15 cellular contexts compared by ENCODE assay signal in genomic region chr11:93744669-93745004, GRCh38. TPM values are rescaled to one million over a fixed set of nuclear protein-coding genes. Genes with fewer than 3 reads are reported as not detected.
A peak's percentile ranks its signal among the peaks of the same experiment; 100 is the strongest.
DNase-seq lines count a peak whose midpoint lies in the region; ATAC-seq and TF ChIP-seq lines count a peak whose summit lies in the region.
"Had no signal": no experiment of that assay in that cellular context is flagged by ENCODE, and none has a peak within 500 bp of the region (broad histone marks: within the 10 kb centered on the region; RNA-seq: fewer than 3 reads in every experiment).

No MANE protein-coding gene starts in this region.

- intact Hi-C loops in ascending aorta (cut with DNase I) = loop anchor here (5.0 to 10.0 kb wide), 5 partner anchors 82 to 748 kb away; partner anchors contain the start of genes ANKRD49, CEP295, MRE11 and PANX1

- H3K9ac ChIP-seq in HUES48 (ENCODE audit: low read depth, low read length) (no peak overlapping the region), liver (ENCODE audit: low read depth in 1 of 2, low read length in 2 of 2) (peak overlapping the region in 1 of 2 donors; percentile 9), stomach smooth muscle (ENCODE audit: low read length in 2 of 2) (peak overlapping the region; percentile 57 to 58)

- H3K4me3 ChIP-seq in HUES48 (ENCODE audit: low read depth, low read length) = no peak overlapping the region
- peak overlapping the region in 1 of 2 donors; percentile 49 for H3K4me3 ChIP-seq in ascending aorta
- H3K4me3 ChIP-seq in liver (ENCODE audit: low read depth in 1 of 3, low read length in 3 of 3) = peak overlapping the region in 2 of 3 donors; percentile 6 to 16
- H3K4me3 ChIP-seq in stomach smooth muscle (ENCODE audit: low read length in 2 of 2) = peak overlapping the region; percentile 32 to 55
- H3K4me3 ChIP-seq: BLaER1 treated with 17β-estradiol and CSF1 and Interleukin-3, amounts not matched to agents 10 nM and 100 nM; psoas muscle had no signal

- H3K9me3 ChIP-seq in HUES48 (ENCODE audit: control insufficient read depth, insufficient read depth, low read length) (no peaks in the 10 kb centered on the region), ascending aorta (no peaks in the 10 kb centered on the region), liver (ENCODE audit: control insufficient read depth in 4 of 4, low read length in 3 of 4) (no peaks in the 10 kb centered on the region), stomach smooth muscle (ENCODE audit: control insufficient read depth in 2 of 2, low read length in 2 of 2) (no peaks in the 10 kb centered on the region)
- H3K9me3 ChIP-seq: BLaER1 treated with 17β-estradiol and CSF1 and Interleukin-3, amounts not matched to agents 10 nM and 100 nM; psoas muscle had no signal

- DNase-seq in ascending aorta (ENCODE audit: low spot score in 2 of 2) (no peak), EL (no peak), ACHN (no peak)
- DNase-seq: activated CD4-positive, alpha-beta T cell treated with anti-CD3 and anti-CD28 coated beads, Interleukin-2, amount 50 U/mL, for 1 hour; activated T-cell treated with anti-CD3 and anti-CD28 coated beads, Interleukin-2, amount 50 U/mL, for 1 hour; kidney glomerular epithelial cell; NCI-H1092; psoas muscle; SIG-M5; stimulated activated CD4-positive, alpha-beta T cell treated with anti-CD3 and anti-CD28 coated beads, Interleukin-1b, Interleukin-23, amount 100 ng/mL, for 48 hours had no signal

- 27% methylated on average over 7 of the region's 7 CpGs for WGBS in liver

- in situ Hi-C loops in ACHN (cut with HindIII; ENCODE audit: low pct_ligation_motif_present, low pct_unique_long_range_greater_than_20kb, low sequenced_read_pairs) = no loop called here

- no peak for ATAC-seq in GM18520 (IDR thresholded peaks at IDR 0.05; ENCODE audit: unreplicated experiment)
- ATAC-seq: psoas muscle had no signal

- peaks cover 17% of the 10 kb centered on the region for H3K36me3 ChIP-seq in HUES48 (ENCODE audit: control insufficient read depth, insufficient read depth, low read length)
- H3K36me3 ChIP-seq in ascending aorta = peaks cover under 1 to 8% of the 10 kb centered on the region in 2 donors
- peaks cover 0 to 2% (median 0%) of the 10 kb centered on the region in 4 donors for H3K36me3 ChIP-seq in liver (ENCODE audit: control insufficient read depth in 4 of 4, insufficient read depth in 3 of 4, low read depth in 1 of 4, low read length in 3 of 4)
- peaks cover 2 to 4% of the 10 kb centered on the region in 2 donors for H3K36me3 ChIP-seq in stomach smooth muscle (ENCODE audit: control insufficient read depth in 2 of 2, insufficient read depth in 2 of 2, low read length in 2 of 2)

- H3K27me3 ChIP-seq in HUES48 (ENCODE audit: control insufficient read depth, insufficient read depth, low read length) (no peaks in the 10 kb centered on the region), ascending aorta (no peaks in the 10 kb centered on the region), liver (ENCODE audit: control insufficient read depth in 4 of 4, insufficient read depth in 4 of 4, low read length in 3 of 4) (no peaks in the 10 kb centered on the region), stomach smooth muscle (ENCODE audit: control insufficient read depth in 1 of 2, insufficient read depth in 2 of 2, low read length in 2 of 2) (no peaks in the 10 kb centered on the region)
- H3K27me3 ChIP-seq: BLaER1 treated with 17β-estradiol and CSF1 and Interleukin-3, amounts not matched to agents 10 nM and 100 nM had no signal

- 0 out of 2 replicates have a peak, but pooled peaks cover 7% of the 10 kb centered on the region for H3K4me1 ChIP-seq in HUES48 (ENCODE audit: control insufficient read depth, insufficient read depth, low read length)
- H3K4me1 ChIP-seq in ascending aorta = peaks cover 13 to 15% of the 10 kb centered on the region in 2 donors
- peaks cover 0 to 38% (median 23%) of the 10 kb centered on the region in 4 donors for H3K4me1 ChIP-seq in liver (ENCODE audit: control insufficient read depth in 4 of 4, insufficient read depth in 4 of 4, low read length in 3 of 4)
- peaks cover 27% of the 10 kb centered on the region for H3K4me1 ChIP-seq in stomach smooth muscle (ENCODE audit: control insufficient read depth, insufficient read depth, low read length)

- peak in 1 of 2 donors; percentile 5 for TF ChIP-seq RAD21 in liver (IDR thresholded peaks at IDR 0.05)

- H3K27ac ChIP-seq in HUES48 (ENCODE audit: low read depth, low read length) (peak overlapping the region; percentile 58), ascending aorta (peak overlapping the region; percentile 58 to 70), liver (ENCODE audit: low read depth in 1 of 2, low read length in 2 of 2) (peak overlapping the region; percentile 33 to 57), stomach smooth muscle (ENCODE audit: low read length) (peak overlapping the region; percentile 63)
- H3K27ac ChIP-seq: BLaER1 treated with 17β-estradiol and CSF1 and Interleukin-3, amounts not matched to agents 10 nM and 100 nM; psoas muscle had no signal

- no peak for TF ChIP-seq CTCF in ascending aorta (IDR thresholded peaks at IDR 0.05)
- no peak for TF ChIP-seq CTCF in liver (IDR thresholded peaks at IDR 0.05; ENCODE audit: low read depth, low read length, missing input control)

TF ChIP-seq in liver, 16 proteins besides CTCF, POLR2A, EP300 and RAD21:
- TF ChIP-seq SP1 (IDR thresholded peaks at IDR 0.05) (no peak), EGR1 (IDR thresholded peaks at IDR 0.05; ENCODE audit: low read depth in 2 of 2) (no peak)
- TF ChIP-seq, protein P1, sequence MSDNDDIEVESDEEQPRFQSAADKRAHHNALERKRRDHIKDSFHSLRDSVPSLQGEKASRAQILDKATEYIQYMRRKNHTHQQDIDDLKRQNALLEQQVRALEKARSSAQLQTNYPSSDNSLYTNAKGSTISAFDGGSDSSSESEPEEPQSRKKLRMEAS (IDR thresholded peaks at IDR 0.05) = no peak
- TF ChIP-seq, protein P2, sequence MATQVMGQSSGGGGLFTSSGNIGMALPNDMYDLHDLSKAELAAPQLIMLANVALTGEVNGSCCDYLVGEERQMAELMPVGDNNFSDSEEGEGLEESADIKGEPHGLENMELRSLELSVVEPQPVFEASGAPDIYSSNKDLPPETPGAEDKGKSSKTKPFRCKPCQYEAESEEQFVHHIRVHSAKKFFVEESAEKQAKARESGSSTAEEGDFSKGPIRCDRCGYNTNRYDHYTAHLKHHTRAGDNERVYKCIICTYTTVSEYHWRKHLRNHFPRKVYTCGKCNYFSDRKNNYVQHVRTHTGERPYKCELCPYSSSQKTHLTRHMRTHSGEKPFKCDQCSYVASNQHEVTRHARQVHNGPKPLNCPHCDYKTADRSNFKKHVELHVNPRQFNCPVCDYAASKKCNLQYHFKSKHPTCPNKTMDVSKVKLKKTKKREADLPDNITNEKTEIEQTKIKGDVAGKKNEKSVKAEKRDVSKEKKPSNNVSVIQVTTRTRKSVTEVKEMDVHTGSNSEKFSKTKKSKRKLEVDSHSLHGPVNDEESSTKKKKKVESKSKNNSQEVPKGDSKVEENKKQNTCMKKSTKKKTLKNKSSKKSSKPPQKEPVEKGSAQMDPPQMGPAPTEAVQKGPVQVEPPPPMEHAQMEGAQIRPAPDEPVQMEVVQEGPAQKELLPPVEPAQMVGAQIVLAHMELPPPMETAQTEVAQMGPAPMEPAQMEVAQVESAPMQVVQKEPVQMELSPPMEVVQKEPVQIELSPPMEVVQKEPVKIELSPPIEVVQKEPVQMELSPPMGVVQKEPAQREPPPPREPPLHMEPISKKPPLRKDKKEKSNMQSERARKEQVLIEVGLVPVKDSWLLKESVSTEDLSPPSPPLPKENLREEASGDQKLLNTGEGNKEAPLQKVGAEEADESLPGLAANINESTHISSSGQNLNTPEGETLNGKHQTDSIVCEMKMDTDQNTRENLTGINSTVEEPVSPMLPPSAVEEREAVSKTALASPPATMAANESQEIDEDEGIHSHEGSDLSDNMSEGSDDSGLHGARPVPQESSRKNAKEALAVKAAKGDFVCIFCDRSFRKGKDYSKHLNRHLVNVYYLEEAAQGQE (IDR thresholded peaks at IDR 0.05) = no peak

RNA-seq across cellular contexts. Expression of gene C11orf54, which starts 3.2 kb away (rescaled TPM):
- total RNA-seq in ascending aorta = 3.9 TPM
- total RNA-seq in liver = 100 to 1,000 TPM in 1 of 2 donors, 10 to 100 TPM in 1; 79.8 to 154 TPM
- polyA plus RNA-seq in liver = 100 to 1,000 TPM in 1 of 2 donors, 10 to 100 TPM in 1; 60.8 to 148 TPM

RNA-seq across cellular contexts. Expression of gene TAF1D, which starts 3.3 kb away (rescaled TPM):
- total RNA-seq in ascending aorta = 81.1 TPM
- 10 to 100 TPM; 31.5 to 97.7 TPM for total RNA-seq in liver
- 10 to 100 TPM; 18.2 to 27.9 TPM for polyA plus RNA-seq in liver

RNA-seq across cellular contexts. Expression of gene MED17, which starts 39.4 kb away (rescaled TPM):
- 12.6 TPM for total RNA-seq in ascending aorta
- total RNA-seq in liver = 10 to 100 TPM; 10.0 to 12.7 TPM
- polyA plus RNA-seq in liver = 1 to 10 TPM; 2.8 to 5.0 TPM

Comparison
In these comparisons a context has a peak if more than half of its experiments do, and no peak if none do; other contexts are left out.
1. RNA of gene C11orf54, which starts 3.2 kb away (total RNA-seq): 79.8 to 154 TPM in liver; 3.9 TPM in ascending aorta (single experiment); every median in the first group is over 10 times any median in the second.
2. Peak in every context shown above with its lines, with median percentiles within 50 percentile points of each other: H3K27ac ChIP-seq.